ENCODE assay signal across 1 cellular context in the genomic region with DNA sequence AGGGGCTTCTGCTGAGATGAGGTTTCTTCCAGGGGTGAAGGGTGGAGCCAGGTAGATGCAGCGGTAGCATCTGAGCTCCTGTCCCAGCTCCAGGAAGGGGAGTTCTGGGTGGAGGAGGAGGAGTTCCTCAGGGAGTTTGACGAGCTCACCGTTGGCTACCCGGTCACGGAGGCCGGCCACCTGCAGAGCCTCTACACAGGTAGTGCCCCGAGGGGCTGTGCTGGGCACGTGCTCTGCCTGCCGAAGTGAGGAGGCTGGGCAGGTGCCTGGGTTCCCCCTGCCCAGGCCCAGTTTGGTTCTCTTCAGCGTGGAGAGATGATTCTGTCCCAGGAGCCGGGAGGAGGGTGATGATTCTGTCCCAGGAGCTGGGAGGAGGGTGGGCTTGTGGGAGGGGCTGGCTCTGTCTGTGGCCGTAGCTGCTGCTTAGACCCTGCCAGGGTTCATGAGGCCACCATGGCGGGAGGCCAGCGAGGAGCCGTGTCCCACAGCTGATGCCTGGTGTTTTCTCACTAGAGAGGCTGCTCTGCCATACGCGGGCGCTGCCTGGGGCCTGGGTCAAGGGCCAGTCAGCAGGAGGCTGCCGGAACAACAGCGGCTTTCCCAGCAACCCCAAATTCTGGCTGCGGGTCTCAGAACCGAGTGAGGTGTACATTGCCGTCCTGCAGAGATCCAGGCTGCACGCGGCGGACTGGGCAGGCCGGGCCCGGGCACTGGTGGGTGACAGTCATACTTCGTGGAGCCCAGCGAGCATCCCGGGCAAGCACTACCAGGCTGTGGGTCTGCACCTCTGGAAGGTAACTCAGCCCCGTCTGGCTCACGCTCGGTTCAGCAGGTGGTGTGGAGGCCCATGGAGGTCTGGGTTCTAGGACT.
TF ChIP-seq lines count a peak whose summit lies in the region.

No MANE protein-coding gene starts in this region.

TF ChIP-seq in WTC11, 78 proteins besides CTCF, POLR2A, EP300 and RAD21:
- TF ChIP-seq, protein P1, sequence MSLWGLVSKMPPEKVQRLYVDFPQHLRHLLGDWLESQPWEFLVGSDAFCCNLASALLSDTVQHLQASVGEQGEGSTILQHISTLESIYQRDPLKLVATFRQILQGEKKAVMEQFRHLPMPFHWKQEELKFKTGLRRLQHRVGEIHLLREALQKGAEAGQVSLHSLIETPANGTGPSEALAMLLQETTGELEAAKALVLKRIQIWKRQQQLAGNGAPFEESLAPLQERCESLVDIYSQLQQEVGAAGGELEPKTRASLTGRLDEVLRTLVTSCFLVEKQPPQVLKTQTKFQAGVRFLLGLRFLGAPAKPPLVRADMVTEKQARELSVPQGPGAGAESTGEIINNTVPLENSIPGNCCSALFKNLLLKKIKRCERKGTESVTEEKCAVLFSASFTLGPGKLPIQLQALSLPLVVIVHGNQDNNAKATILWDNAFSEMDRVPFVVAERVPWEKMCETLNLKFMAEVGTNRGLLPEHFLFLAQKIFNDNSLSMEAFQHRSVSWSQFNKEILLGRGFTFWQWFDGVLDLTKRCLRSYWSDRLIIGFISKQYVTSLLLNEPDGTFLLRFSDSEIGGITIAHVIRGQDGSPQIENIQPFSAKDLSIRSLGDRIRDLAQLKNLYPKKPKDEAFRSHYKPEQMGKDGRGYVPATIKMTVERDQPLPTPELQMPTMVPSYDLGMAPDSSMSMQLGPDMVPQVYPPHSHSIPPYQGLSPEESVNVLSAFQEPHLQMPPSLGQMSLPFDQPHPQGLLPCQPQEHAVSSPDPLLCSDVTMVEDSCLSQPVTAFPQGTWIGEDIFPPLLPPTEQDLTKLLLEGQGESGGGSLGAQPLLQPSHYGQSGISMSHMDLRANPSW (CRISPR knock-in tag; conservative IDR thresholded peaks at IDR 0.05; ENCODE audit: low read depth): no peak
- TF ChIP-seq RORB (CRISPR knock-in tag; IDR thresholded peaks at IDR 0.05) (no peak), GTF2I (CRISPR knock-in tag; conservative IDR thresholded peaks at IDR 0.05) (no peak), TEAD4 (CRISPR knock-in tag; IDR thresholded peaks at IDR 0.05) (no peak), ATF1 (CRISPR knock-in tag; IDR thresholded peaks at IDR 0.05) (no peak), SP1 (CRISPR knock-in tag; conservative IDR thresholded peaks at IDR 0.05) (no peak)
TF ChIP-seq in WTC11: peak in this region for 0.
